ENCODE assay signal across 1 cellular context in the genomic region with DNA sequence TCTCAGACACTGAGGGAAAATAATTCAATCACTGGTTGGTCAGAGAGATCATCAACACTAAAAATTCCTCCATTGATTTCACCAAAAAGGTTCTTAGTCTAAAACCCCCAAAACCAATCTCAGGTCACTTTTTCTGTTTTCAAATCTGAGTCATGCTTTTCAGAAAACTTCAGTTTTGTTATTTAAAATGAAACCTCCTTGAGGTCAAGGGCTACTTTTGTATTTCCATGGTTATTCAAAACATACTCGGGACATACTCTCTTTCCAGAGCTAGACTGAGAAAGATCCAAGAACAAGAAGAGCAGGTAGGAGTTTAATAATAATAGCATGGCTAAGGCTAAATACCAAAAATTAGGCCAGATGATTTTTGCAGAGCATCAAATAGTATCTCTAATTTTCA.
TF ChIP-seq lines count a peak whose summit lies in the region.

No MANE protein-coding gene starts in this region.

TF ChIP-seq in GM12878, 131 proteins besides CTCF, POLR2A, EP300 and RAD21 (continued from another document):
- TF ChIP-seq, protein P1, sequence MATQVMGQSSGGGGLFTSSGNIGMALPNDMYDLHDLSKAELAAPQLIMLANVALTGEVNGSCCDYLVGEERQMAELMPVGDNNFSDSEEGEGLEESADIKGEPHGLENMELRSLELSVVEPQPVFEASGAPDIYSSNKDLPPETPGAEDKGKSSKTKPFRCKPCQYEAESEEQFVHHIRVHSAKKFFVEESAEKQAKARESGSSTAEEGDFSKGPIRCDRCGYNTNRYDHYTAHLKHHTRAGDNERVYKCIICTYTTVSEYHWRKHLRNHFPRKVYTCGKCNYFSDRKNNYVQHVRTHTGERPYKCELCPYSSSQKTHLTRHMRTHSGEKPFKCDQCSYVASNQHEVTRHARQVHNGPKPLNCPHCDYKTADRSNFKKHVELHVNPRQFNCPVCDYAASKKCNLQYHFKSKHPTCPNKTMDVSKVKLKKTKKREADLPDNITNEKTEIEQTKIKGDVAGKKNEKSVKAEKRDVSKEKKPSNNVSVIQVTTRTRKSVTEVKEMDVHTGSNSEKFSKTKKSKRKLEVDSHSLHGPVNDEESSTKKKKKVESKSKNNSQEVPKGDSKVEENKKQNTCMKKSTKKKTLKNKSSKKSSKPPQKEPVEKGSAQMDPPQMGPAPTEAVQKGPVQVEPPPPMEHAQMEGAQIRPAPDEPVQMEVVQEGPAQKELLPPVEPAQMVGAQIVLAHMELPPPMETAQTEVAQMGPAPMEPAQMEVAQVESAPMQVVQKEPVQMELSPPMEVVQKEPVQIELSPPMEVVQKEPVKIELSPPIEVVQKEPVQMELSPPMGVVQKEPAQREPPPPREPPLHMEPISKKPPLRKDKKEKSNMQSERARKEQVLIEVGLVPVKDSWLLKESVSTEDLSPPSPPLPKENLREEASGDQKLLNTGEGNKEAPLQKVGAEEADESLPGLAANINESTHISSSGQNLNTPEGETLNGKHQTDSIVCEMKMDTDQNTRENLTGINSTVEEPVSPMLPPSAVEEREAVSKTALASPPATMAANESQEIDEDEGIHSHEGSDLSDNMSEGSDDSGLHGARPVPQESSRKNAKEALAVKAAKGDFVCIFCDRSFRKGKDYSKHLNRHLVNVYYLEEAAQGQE (IDR thresholded peaks at IDR 0.05; ENCODE audit: low read depth, low read length): no peak
- TF ChIP-seq NR2C1 (IDR thresholded peaks at IDR 0.05): no peak
- no peak for TF ChIP-seq ESRRA (IDR thresholded peaks at IDR 0.05; ENCODE audit: low read length)
- TF ChIP-seq TARDBP (IDR thresholded peaks at IDR 0.05; ENCODE audit: borderline replicate concordance): no peak
- TF ChIP-seq ASH2L (IDR thresholded peaks at IDR 0.05; ENCODE audit: borderline replicate concordance, low read depth): no peak
- no peak for TF ChIP-seq SREBF2 (IDR thresholded peaks at IDR 0.05; ENCODE audit: low read length)
- TF ChIP-seq, protein P2, sequence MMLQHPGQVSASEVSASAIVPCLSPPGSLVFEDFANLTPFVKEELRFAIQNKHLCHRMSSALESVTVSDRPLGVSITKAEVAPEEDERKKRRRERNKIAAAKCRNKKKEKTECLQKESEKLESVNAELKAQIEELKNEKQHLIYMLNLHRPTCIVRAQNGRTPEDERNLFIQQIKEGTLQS (IDR thresholded peaks at IDR 0.05; ENCODE audit: borderline replicate concordance, extremely low read depth, low read depth, low read length): no peak
- TF ChIP-seq NRF1 (conservative IDR thresholded peaks at IDR 0.05; ENCODE audit: low read depth, low read length): no peak
- no peak for TF ChIP-seq DPF2 (IDR thresholded peaks at IDR 0.05)
- TF ChIP-seq HDAC2 (IDR thresholded peaks at IDR 0.05): no peak
- TF ChIP-seq, protein P3, sequence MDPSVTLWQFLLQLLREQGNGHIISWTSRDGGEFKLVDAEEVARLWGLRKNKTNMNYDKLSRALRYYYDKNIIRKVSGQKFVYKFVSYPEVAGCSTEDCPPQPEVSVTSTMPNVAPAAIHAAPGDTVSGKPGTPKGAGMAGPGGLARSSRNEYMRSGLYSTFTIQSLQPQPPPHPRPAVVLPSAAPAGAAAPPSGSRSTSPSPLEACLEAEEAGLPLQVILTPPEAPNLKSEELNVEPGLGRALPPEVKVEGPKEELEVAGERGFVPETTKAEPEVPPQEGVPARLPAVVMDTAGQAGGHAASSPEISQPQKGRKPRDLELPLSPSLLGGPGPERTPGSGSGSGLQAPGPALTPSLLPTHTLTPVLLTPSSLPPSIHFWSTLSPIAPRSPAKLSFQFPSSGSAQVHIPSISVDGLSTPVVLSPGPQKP (IDR thresholded peaks at IDR 0.05; ENCODE audit: low read depth, low read length): no peak
- no peak for TF ChIP-seq GABPA (IDR thresholded peaks at IDR 0.05; ENCODE audit: low read depth)
- TF ChIP-seq IKZF2 (IDR thresholded peaks at IDR 0.05): peak; percentile 33 to 36; a peak in 1 of 4 replicates
- TF ChIP-seq SRF (IDR thresholded peaks at IDR 0.05; ENCODE audit: low read depth in 2 of 2, low read length in 2 of 2): no peak
- TF ChIP-seq RUNX3 (IDR thresholded peaks at IDR 0.05; ENCODE audit: low read length): peak; percentile 60
- no peak for TF ChIP-seq MYC (IDR thresholded peaks at IDR 0.05; ENCODE audit: insufficient read depth, insufficient read length, insufficient replicate concordance, low read length, severe bottlenecking)
- TF ChIP-seq, protein P4, sequence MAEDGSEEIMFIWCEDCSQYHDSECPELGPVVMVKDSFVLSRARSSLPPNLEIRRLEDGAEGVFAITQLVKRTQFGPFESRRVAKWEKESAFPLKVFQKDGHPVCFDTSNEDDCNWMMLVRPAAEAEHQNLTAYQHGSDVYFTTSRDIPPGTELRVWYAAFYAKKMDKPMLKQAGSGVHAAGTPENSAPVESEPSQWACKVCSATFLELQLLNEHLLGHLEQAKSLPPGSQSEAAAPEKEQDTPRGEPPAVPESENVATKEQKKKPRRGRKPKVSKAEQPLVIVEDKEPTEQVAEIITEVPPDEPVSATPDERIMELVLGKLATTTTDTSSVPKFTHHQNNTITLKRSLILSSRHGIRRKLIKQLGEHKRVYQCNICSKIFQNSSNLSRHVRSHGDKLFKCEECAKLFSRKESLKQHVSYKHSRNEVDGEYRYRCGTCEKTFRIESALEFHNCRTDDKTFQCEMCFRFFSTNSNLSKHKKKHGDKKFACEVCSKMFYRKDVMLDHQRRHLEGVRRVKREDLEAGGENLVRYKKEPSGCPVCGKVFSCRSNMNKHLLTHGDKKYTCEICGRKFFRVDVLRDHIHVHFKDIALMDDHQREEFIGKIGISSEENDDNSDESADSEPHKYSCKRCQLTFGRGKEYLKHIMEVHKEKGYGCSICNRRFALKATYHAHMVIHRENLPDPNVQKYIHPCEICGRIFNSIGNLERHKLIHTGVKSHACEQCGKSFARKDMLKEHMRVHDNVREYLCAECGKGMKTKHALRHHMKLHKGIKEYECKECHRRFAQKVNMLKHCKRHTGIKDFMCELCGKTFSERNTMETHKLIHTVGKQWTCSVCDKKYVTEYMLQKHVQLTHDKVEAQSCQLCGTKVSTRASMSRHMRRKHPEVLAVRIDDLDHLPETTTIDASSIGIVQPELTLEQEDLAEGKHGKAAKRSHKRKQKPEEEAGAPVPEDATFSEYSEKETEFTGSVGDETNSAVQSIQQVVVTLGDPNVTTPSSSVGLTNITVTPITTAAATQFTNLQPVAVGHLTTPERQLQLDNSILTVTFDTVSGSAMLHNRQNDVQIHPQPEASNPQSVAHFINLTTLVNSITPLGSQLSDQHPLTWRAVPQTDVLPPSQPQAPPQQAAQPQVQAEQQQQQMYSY (CRISPR knock-in tag; IDR thresholded peaks at IDR 0.05): no peak
- TF ChIP-seq HCFC1 (IDR thresholded peaks at IDR 0.05; ENCODE audit: low read length): no peak
- TF ChIP-seq, protein P5, sequence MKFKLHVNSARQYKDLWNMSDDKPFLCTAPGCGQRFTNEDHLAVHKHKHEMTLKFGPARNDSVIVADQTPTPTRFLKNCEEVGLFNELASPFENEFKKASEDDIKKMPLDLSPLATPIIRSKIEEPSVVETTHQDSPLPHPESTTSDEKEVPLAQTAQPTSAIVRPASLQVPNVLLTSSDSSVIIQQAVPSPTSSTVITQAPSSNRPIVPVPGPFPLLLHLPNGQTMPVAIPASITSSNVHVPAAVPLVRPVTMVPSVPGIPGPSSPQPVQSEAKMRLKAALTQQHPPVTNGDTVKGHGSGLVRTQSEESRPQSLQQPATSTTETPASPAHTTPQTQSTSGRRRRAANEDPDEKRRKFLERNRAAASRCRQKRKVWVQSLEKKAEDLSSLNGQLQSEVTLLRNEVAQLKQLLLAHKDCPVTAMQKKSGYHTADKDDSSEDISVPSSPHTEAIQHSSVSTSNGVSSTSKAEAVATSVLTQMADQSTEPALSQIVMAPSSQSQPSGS (IDR thresholded peaks at IDR 0.05; ENCODE audit: low read length): 0 out of 2 replicates have a peak, but pooled peaks have one; percentile 22
- no peak for TF ChIP-seq SMC3 (IDR thresholded peaks at IDR 0.05; ENCODE audit: borderline replicate concordance, low read length)
- no peak for TF ChIP-seq POLR2AphosphoS2 (IDR thresholded peaks at IDR 0.05; ENCODE audit: low read depth, low read length)
- no peak for TF ChIP-seq ZNF274 (IDR thresholded peaks at IDR 0.05; ENCODE audit: insufficient read depth, insufficient read length)
- TF ChIP-seq SMAD1 (IDR thresholded peaks at IDR 0.05; ENCODE audit: low read depth, partially characterized antibody): no peak
- no peak for TF ChIP-seq FOS (IDR thresholded peaks at IDR 0.05; ENCODE audit: borderline replicate concordance, extremely low read depth, insufficient read length)
- TF ChIP-seq KDM1A (IDR thresholded peaks at IDR 0.05; ENCODE audit: borderline replicate concordance): no peak
- no peak for TF ChIP-seq CHD4 (IDR thresholded peaks at IDR 0.05)
